ENCODE assay signal across 1 cellular context in the genomic region with DNA sequence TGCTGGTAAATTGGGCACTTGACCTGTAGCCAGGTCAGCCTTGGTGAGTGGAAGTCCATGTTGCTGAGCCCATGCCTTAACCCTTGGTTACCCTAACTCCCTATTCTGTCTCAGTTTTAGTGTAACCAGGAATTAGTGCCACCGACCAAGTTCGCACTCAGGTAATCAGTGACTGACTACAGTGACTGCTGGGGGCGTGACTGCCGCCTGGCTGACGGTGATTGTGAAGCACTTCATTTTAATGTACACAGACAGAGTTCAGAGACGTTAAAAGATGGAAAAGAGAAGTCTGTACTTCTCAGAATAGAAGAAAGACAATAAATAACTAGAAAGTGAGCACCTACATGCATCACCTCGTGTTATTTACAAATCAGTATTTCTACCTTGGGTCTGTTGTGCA.
TF ChIP-seq lines count a peak whose summit lies in the region.

No MANE protein-coding gene starts in this region.

TF ChIP-seq in GM23338, 12 proteins besides CTCF, POLR2A, EP300 and RAD21 (continued from another document):
- TF ChIP-seq, protein P1, sequence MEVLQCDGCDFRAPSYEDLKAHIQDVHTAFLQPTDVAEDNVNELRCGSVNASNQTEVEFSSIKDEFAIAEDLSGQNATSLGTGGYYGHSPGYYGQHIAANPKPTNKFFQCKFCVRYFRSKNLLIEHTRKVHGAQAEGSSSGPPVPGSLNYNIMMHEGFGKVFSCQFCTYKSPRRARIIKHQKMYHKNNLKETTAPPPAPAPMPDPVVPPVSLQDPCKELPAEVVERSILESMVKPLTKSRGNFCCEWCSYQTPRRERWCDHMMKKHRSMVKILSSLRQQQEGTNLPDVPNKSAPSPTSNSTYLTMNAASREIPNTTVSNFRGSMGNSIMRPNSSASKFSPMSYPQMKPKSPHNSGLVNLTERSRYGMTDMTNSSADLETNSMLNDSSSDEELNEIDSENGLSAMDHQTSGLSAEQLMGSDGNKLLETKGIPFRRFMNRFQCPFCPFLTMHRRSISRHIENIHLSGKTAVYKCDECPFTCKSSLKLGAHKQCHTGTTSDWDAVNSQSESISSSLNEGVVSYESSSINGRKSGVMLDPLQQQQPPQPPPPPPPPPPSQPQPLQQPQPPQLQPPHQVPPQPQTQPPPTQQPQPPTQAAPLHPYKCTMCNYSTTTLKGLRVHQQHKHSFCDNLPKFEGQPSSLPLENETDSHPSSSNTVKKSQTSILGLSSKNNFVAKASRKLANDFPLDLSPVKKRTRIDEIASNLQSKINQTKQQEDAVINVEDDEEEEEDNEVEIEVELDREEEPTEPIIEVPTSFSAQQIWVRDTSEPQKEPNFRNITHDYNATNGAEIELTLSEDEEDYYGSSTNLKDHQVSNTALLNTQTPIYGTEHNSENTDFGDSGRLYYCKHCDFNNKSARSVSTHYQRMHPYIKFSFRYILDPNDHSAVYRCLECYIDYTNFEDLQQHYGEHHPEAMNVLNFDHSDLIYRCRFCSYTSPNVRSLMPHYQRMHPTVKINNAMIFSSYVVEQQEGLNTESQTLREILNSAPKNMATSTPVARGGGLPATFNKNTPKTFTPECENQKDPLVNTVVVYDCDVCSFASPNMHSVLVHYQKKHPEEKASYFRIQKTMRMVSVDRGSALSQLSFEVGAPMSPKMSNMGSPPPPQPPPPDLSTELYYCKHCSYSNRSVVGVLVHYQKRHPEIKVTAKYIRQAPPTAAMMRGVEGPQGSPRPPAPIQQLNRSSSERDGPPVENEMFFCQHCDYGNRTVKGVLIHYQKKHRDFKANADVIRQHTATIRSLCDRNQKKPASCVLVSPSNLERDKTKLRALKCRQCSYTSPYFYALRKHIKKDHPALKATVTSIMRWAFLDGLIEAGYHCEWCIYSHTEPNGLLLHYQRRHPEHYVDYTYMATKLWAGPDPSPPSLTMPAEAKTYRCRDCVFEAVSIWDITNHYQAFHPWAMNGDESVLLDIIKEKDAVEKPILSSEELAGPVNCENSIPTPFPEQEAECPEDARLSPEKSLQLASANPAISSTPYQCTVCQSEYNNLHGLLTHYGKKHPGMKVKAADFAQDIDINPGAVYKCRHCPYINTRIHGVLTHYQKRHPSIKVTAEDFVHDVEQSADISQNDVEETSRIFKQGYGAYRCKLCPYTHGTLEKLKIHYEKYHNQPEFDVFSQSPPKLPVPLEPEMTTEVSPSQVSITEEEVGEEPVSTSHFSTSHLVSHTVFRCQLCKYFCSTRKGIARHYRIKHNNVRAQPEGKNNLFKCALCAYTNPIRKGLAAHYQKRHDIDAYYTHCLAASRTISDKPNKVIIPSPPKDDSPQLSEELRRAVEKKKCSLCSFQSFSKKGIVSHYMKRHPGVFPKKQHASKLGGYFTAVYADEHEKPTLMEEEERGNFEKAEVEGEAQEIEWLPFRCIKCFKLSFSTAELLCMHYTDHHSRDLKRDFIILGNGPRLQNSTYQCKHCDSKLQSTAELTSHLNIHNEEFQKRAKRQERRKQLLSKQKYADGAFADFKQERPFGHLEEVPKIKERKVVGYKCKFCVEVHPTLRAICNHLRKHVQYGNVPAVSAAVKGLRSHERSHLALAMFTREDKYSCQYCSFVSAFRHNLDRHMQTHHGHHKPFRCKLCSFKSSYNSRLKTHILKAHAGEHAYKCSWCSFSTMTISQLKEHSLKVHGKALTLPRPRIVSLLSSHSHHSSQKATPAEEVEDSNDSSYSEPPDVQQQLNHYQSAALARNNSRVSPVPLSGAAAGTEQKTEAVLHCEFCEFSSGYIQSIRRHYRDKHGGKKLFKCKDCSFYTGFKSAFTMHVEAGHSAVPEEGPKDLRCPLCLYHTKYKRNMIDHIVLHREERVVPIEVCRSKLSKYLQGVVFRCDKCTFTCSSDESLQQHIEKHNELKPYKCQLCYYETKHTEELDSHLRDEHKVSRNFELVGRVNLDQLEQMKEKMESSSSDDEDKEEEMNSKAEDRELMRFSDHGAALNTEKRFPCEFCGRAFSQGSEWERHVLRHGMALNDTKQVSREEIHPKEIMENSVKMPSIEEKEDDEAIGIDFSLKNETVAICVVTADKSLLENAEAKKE (CRISPR knock-in tag; IDR thresholded peaks at IDR 0.05): no peak
- TF ChIP-seq STAT1 (IDR thresholded peaks at IDR 0.05; ENCODE audit: unreplicated experiment): no peak
